1 cellular context compared by ENCODE assay signal in the genomic region with DNA sequence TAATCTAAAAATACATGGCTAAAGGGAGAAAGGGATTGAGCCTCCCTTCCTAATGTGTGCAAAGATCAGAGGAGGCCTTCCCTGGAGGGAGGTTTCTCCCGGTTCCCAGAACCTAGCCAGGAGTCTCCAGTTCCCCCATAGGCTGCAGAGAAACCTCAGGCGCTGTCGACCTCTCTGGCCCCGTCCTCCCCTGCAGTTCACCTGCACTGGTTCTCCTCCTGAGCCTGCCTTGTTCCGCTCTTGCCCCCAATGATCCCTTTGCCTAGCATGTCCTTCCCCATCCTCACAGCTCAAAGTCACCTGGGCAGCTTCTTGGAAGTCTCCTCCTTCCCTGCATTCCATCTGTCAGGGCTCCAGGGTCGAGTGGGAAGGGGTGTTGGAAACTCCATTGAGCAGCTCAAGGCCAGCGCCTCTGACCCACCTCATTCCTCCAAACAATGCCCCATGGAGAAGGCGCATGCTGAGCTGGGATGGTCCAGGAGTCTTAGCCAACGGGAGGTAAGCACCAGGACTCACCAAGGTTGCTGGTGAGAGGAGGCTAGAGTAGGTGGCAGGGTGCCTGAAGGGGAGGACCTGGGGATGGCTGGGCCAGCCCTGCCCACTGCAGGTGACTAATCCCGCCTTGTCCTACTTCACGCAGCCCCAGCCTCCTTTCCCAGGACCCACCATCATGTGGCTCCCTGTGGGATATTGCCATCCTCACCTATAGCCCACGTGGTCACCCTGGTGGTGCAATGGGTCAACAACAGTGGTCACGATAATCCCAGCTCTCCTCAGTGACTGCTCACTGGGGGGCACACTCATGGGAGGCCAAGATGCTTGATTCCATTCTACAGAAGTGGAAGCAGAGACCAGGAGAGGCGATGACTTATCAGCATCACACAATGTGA.
TF ChIP-seq lines count a peak whose summit lies in the region.

No MANE protein-coding gene starts in this region.

TF ChIP-seq in H1, 55 proteins besides CTCF, POLR2A, EP300 and RAD21:
- TF ChIP-seq TAF7 (optimal IDR thresholded peaks at IDR 0.05; ENCODE audit: borderline replicate concordance, low read depth, low read length) (no peak), CBX8 (IDR thresholded peaks at IDR 0.05; ENCODE audit: borderline replicate concordance, low read depth, low read length) (no peak), RFX5 (IDR thresholded peaks at IDR 0.05; ENCODE audit: borderline replicate concordance, low read depth, low read length) (no peak), SIN3A (conservative IDR thresholded peaks at IDR 0.05 in 1 of 2, IDR thresholded peaks at IDR 0.05 in 1 of 2; ENCODE audit: low read depth in 1 of 2, low read length in 2 of 2) (no peak), TCF12 (IDR thresholded peaks at IDR 0.05; ENCODE audit: low read depth, low read length) (no peak), CTBP2 (IDR thresholded peaks at IDR 0.05; ENCODE audit: borderline replicate concordance, insufficient read depth, insufficient read length, low read length) (no peak), KDM5A (IDR thresholded peaks at IDR 0.05; ENCODE audit: low read length) (no peak)
